Comparison of ENCODE assay signal across 18 cellular contexts in genomic region chr9:97179616-97180015, GRCh38.
DNase-seq lines count a peak whose midpoint lies in the region; ATAC-seq, FAIRE-seq and TF ChIP-seq lines count a peak whose summit lies in the region.
"Had no signal": no experiment of that assay in that cellular context is flagged by ENCODE, and none has a peak within 500 bp of the region (broad histone marks: within the 10 kb centered on the region; RNA-seq: fewer than 3 reads in every experiment).

No MANE protein-coding gene starts in this region.

- intact Hi-C loops in PC-9 (cut with micrococcal nuclease; ENCODE audit: unreplicated experiment) (no loop called here), Right ventricle myocardium superior (cut with DNase I) (no loop called here)

- TF ChIP-seq CTCF in PC-9 (conservative IDR thresholded peaks at IDR 0.05): no peak
- no peak for TF ChIP-seq CTCF in bronchial epithelial cell (IDR thresholded peaks at IDR 0.05; ENCODE audit: insufficient read depth, low read length, severe bottlenecking)

- H3K4me2 ChIP-seq in PC-9: peak overlapping the region; percentile 43

- H3K4me3 ChIP-seq in PC-9 (no peak overlapping the region), bronchial epithelial cell (ENCODE audit: low read depth, low read length) (no peak overlapping the region)

- CTCF ChIA-PET in PC-9 (lab: Charles Lee): no interaction called here

- 0 out of 2 replicates have a peak overlapping the region, but pooled peaks have one; percentile 48 for H2AFZ ChIP-seq in PC-9

- ATAC-seq in Right ventricle myocardium superior (ENCODE audit: poor library complexity): no peak
- no peak for ATAC-seq in GM18511 (IDR thresholded peaks at IDR 0.05; ENCODE audit: unreplicated experiment)
- ATAC-seq: HepG2 had no signal

- H3K27me3 ChIP-seq in PC-9 (ENCODE audit: insufficient read depth, low read depth): no peaks in the 10 kb centered on the region
- no peaks in the 10 kb centered on the region for H3K27me3 ChIP-seq in bronchial epithelial cell (ENCODE audit: control insufficient read depth, insufficient read depth, low read length)

- no peaks in the 10 kb centered on the region for H3K79me2 ChIP-seq in PC-9 (ENCODE audit: low read depth)

- H3K27ac ChIP-seq in PC-9: peak overlapping the region; percentile 58

- no peaks in the 10 kb centered on the region for H4K20me1 ChIP-seq in PC-9 (ENCODE audit: insufficient read depth)

- no peak for FAIRE-seq in bronchial epithelial cell (lab: Jason Lieb, UNC)
- FAIRE-seq: A204.1, GM12891, GM19239, HepG2, HTR-8/SVneo had no signal

- H3K9me2 ChIP-seq in PC-9 (ENCODE audit: insufficient read depth): no peaks in the 10 kb centered on the region

- H3K36me3 ChIP-seq in PC-9 (ENCODE audit: low read depth) (no peaks in the 10 kb centered on the region), bronchial epithelial cell (ENCODE audit: control insufficient read depth, insufficient read depth, low read length) (no peaks in the 10 kb centered on the region)

- peaks cover 12% of the 10 kb centered on the region for H3F3A ChIP-seq in PC-9 (ENCODE audit: insufficient read depth, low read depth)

- H3K4me1 ChIP-seq in PC-9 (replicated peaks; ENCODE audit: insufficient read depth): peaks cover 20% of the 10 kb centered on the region

- no TSS peak for BruUV-seq in PC-9 (replicated peaks; lab: Mats Ljungman, UMichigan)

- POLR2A ChIA-PET in PC-9 (lab: Charles Lee; ENCODE audit: unreplicated experiment): no interaction called here

- peak; percentile 20 for DNase-seq in NCI-H226
- peak in 1 of 2 experiments; percentile 82 for DNase-seq in PC-9
- DNase-seq in bronchial epithelial cell (ENCODE audit: low read depth): peak; percentile 69
- peak; percentile 29 for DNase-seq in renal cortical epithelial cell (ENCODE audit: low read depth)
- DNase-seq in GM03348 (ENCODE audit: low spot score): no peak
- no peak for DNase-seq in Right ventricle myocardium superior
- DNase-seq: C1 segment of cervical spinal cord; Calu3; CD4-positive, alpha-beta T cell; DMS79; GOT3; H9 had no signal

- no peaks in the 10 kb centered on the region; the same call in 1 of the 2 replicates for H3K9me3 ChIP-seq in PC-9 (ENCODE audit: insufficient read depth, low read depth)

Comparison
In these comparisons a context has a peak if more than half of its experiments do, and no peak if none do; other contexts are left out.
1. DNase-seq: peak in NCI-H226 (single experiment), bronchial epithelial cell (single experiment) and renal cortical epithelial cell (single experiment); none in GM03348 (single experiment) and Right ventricle myocardium superior (single experiment).